In the genomic region with DNA sequence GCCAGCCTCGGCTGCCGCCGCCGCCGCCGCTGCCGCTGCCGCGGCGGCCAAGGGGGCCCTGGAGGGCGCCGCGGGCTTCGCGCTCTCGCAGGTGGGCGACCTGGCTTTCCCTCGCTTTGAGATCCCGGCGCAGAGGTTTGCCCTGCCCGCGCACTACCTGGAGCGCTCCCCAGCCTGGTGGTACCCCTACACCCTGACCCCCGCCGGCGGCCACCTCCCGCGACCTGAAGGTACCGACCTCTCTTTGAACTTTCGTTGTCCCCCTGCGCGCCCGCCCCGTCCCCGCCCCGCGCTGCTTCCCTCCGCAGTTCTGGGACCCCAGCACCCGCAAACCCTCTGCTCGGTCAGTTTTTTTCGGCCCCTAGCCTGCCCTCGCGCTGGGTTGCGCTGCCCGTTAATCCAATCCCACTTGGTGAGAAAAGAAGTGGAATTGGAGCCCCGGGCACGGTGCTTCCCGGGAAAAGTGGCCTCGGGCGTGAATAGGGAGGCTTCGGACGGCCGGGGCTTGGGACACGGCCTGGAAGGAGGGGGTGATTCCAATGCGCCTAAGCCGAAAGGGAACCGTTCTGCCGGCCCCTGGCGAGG, we compare ENCODE assay signal across 11 cellular contexts. TPM values are rescaled to one million over a fixed set of nuclear protein-coding genes. Genes with fewer than 3 reads are reported as not detected.
A peak's percentile ranks its signal among the peaks of the same experiment; 100 is the strongest.
DNase-seq lines count a peak whose midpoint lies in the region; ATAC-seq, FAIRE-seq and TF ChIP-seq lines count a peak whose summit lies in the region.
"Had no signal": no experiment of that assay in that cellular context is flagged by ENCODE, and none has a peak within 500 bp of the region (broad histone marks: within the 10 kb centered on the region; RNA-seq: fewer than 3 reads in every experiment).

No MANE protein-coding gene starts in this region.

- H3K79me2 ChIP-seq in GM23338 (replicated peaks; ENCODE audit: insufficient read depth) (no peaks in the 10 kb centered on the region), K562 (ENCODE audit: control insufficient read depth, insufficient read depth, low read length) (peaks cover 57% of the 10 kb centered on the region), osteoblast (ENCODE audit: insufficient read depth, low read length) (no peaks in the 10 kb centered on the region)

- H3K27ac Mint-ChIP-seq in CD4-positive, alpha-beta memory T cell = peak overlapping the region in 1 of 7 donors; percentile 77
- H3K27ac Mint-ChIP-seq in GM23338 = no peak overlapping the region
- H3K27ac Mint-ChIP-seq in endothelial cell (ENCODE audit: unreplicated experiment) = no peak overlapping the region

- H3K36me3 Mint-ChIP-seq in CD4-positive, alpha-beta memory T cell = peaks cover 0 to 3% of the 10 kb centered on the region in 2 donors
- H3K36me3 Mint-ChIP-seq in GM23338 (ENCODE audit: low read depth) (no peaks in the 10 kb centered on the region; the same call in 2 of the 3 replicates), endothelial cell (ENCODE audit: low read depth, unreplicated experiment) (no peaks in the 10 kb centered on the region)

- BruUV-seq in K562 (replicated peaks; lab: Mats Ljungman, UMichigan) = no TSS peak

- CTCF ChIA-PET in CD4-positive, alpha-beta memory T cell (lab: Charles Lee; ENCODE audit: partially characterized antibody) = no interaction called here
- CTCF ChIA-PET in K562 (lab: Yijun Ruan, JAX; ENCODE audit: low intra/inter-chr PET ratio) = no interaction called here

- TF ChIP-seq EP300 in K562 (IDR thresholded peaks at IDR 0.05; ENCODE audit: low read length) = no peak

- H2AFZ ChIP-seq in GM23338 = peak overlapping the region; percentile 80; the same call in 1 of the 2 replicates
- no peak overlapping the region for H2AFZ ChIP-seq in K562 (ENCODE audit: low read depth, low read length)
- H2AFZ ChIP-seq in osteoblast (ENCODE audit: low read length) = no peak overlapping the region

- peak overlapping the region in 1 of 2 donors; percentile 45 for H3K4me3 ChIP-seq in CD4-positive, alpha-beta memory T cell (ENCODE audit: low read length in 2 of 2)
- peak overlapping the region; percentile 57 for H3K4me3 ChIP-seq in GM23338
- peak overlapping the region; percentile 73 for H3K4me3 ChIP-seq in K562
- no peak overlapping the region for H3K4me3 ChIP-seq in osteoblast (ENCODE audit: insufficient read depth, low read length)

- H3K27me3 ChIP-seq in CD4-positive, alpha-beta memory T cell (ENCODE audit: insufficient read depth, low read length) = peaks cover 67% of the 10 kb centered on the region
- H3K27me3 ChIP-seq in GM23338 (ENCODE audit: insufficient read depth) (peaks cover 100% of the 10 kb centered on the region), K562 (ENCODE audit: control insufficient read depth in 2 of 2, insufficient read depth in 2 of 2, low read length in 2 of 2) (0 out of 5 replicates have a peak, but pooled peaks cover 0 to 10% of the 10 kb centered on the region in 2 experiments), osteoblast (ENCODE audit: insufficient read depth, low read length) (peaks cover 99% of the 10 kb centered on the region)

- H3K27ac ChIP-seq in CD4-positive, alpha-beta memory T cell (ENCODE audit: low read depth, low read length) = no peak overlapping the region
- H3K27ac ChIP-seq in GM23338 (ENCODE audit: low read depth) (no peak overlapping the region), K562 (ENCODE audit: extremely low read depth, low read depth, low read length) (peak overlapping the region; percentile 99), osteoblast (ENCODE audit: low read depth, low read length) (no peak overlapping the region)

- peak in 1 of 5 donors; percentile 37 for DNase-seq in CD4-positive, alpha-beta memory T cell
- DNase-seq in GM23338 (ENCODE audit: low spot score) (peak; percentile 22), K562 (ENCODE audit: extremely low read depth in 1 of 4, low spot score in 3 of 4) (peak in 3 of 4 experiments; percentile 34 to 42 (median 35)), osteoblast (ENCODE audit: insufficient read length, low spot score, missing footprints) (peak; percentile 87), pons (ENCODE audit: low spot score) (no peak), NCI-H226 (no peak), endothelial cell (ENCODE audit: low spot score) (no peak)
- DNase-seq: cerebellar nuclear complex had no signal

- no peak for TF ChIP-seq RAD21 in K562 (CRISPR knock-in tag; conservative IDR thresholded peaks at IDR 0.05 in 1 of 2, IDR thresholded peaks at IDR 0.05 in 1 of 2)

- in situ Hi-C loops in K562 (cut with MboI) = no loop called here

- H3K9me3 ChIP-seq in CD4-positive, alpha-beta memory T cell (ENCODE audit: control insufficient read depth in 1 of 2, low read length in 2 of 2) = no peaks in the 10 kb centered on the region
- H3K9me3 ChIP-seq in K562 (replicated peaks; ENCODE audit: control insufficient read depth, insufficient read depth, low read depth, low read length) (no peaks in the 10 kb centered on the region; the same call in 1 of the 2 replicates), osteoblast (ENCODE audit: low read depth, low read length) (no peaks in the 10 kb centered on the region)

- intact Hi-C loops in CD4-positive, alpha-beta memory T cell (cut with micrococcal nuclease) = loop anchor here (2.0 to 10.0 kb wide), 2 partner anchors 18 to 572 kb away; a partner anchor contains a TSS
- intact Hi-C loops in K562 (cut with micrococcal nuclease) = no loop called here

- H3K4me2 ChIP-seq in GM23338 (peak overlapping the region; percentile 87), K562 (ENCODE audit: insufficient read depth, low read length) (peak overlapping the region; percentile 74), osteoblast (ENCODE audit: insufficient read depth, low read length) (no peak overlapping the region)

- H4K20me1 ChIP-seq in GM23338 (replicated peaks; ENCODE audit: insufficient read depth) (peaks cover 5% of the 10 kb centered on the region), K562 (replicated peaks; ENCODE audit: control insufficient read depth, insufficient read depth, low read length) (peaks cover 7% of the 10 kb centered on the region; the same call in 1 of the 2 replicates), osteoblast (ENCODE audit: insufficient read depth, low read length) (peaks cover 9% of the 10 kb centered on the region)

- no peak for FAIRE-seq in K562 (lab: Jason Lieb, UNC)
- FAIRE-seq: G401.6 had no signal

- peak overlapping the region; percentile 90 to 98 for H3K9ac ChIP-seq in K562 (ENCODE audit: insufficient read depth in 1 of 2, low read depth in 2 of 2, low read length in 2 of 2)

- H3K36me3 ChIP-seq in CD4-positive, alpha-beta memory T cell (ENCODE audit: insufficient read depth, low read length) = no peaks in the 10 kb centered on the region
- H3K36me3 ChIP-seq in GM23338 (ENCODE audit: insufficient read depth) = no peaks in the 10 kb centered on the region
- H3K36me3 ChIP-seq in K562 (ENCODE audit: control insufficient read depth, insufficient read depth, low read length) = peaks cover 40% of the 10 kb centered on the region
- no peaks in the 10 kb centered on the region for H3K36me3 ChIP-seq in osteoblast (ENCODE audit: insufficient read depth, low read length)

- peaks cover 28% of the 10 kb centered on the region; the same call in 1 of the 2 replicates for H3F3A ChIP-seq in GM23338 (replicated peaks; ENCODE audit: low read depth)

- peaks cover 0 to 14% (median 0%) of the 10 kb centered on the region in 8 donors for H3K9me3 Mint-ChIP-seq in CD4-positive, alpha-beta memory T cell
- H3K9me3 Mint-ChIP-seq in GM23338 (peaks cover 16% of the 10 kb centered on the region), endothelial cell (ENCODE audit: unreplicated experiment) (no peaks in the 10 kb centered on the region)

- H3K4me1 Mint-ChIP-seq in CD4-positive, alpha-beta memory T cell = peaks cover 23 to 78% (median 48%) of the 10 kb centered on the region in 4 donors
- H3K4me1 Mint-ChIP-seq in GM23338 (peaks cover 44% of the 10 kb centered on the region), endothelial cell (ENCODE audit: unreplicated experiment) (peaks cover 27% of the 10 kb centered on the region)

- H3K9me1 ChIP-seq in K562 (ENCODE audit: control insufficient read depth, insufficient read depth, low read length) = no peaks in the 10 kb centered on the region

- no peak for TF ChIP-seq POLR2A in K562 (conservative IDR thresholded peaks at IDR 0.05)

- peaks cover 58 to 68% of the 10 kb centered on the region in 2 donors for H3K27me3 Mint-ChIP-seq in CD4-positive, alpha-beta memory T cell
- H3K27me3 Mint-ChIP-seq in GM23338 (ENCODE audit: insufficient read depth, low read depth, poor library complexity) (peaks cover 94% of the 10 kb centered on the region), endothelial cell (ENCODE audit: unreplicated experiment) (peaks cover 30% of the 10 kb centered on the region)

- no peak for ATAC-seq in GM23338
- 0 out of 3 replicates have a peak, but pooled peaks have one; percentile 0 for ATAC-seq in K562
- ATAC-seq in HG03342 (IDR thresholded peaks at IDR 0.05; ENCODE audit: unreplicated experiment) = no peak

- H3K9me2 ChIP-seq in GM23338 (ENCODE audit: insufficient read depth) = no peaks in the 10 kb centered on the region

- 0% methylated on average over 14 of the region's 59 CpGs for WGBS in K562 (ENCODE audit: insufficient coverage, low coverage, missing lambda C conversion rate)

- POLR2A ChIA-PET in CD4-positive, alpha-beta memory T cell (lab: Charles Lee; ENCODE audit: partially characterized antibody) = no interaction called here
- POLR2A ChIA-PET in K562 (lab: Yijun Ruan, JAX) = interaction anchor here (1.0 kb wide), 1 partner anchor 10 kb away, joined by 3 read pairs; no protein-coding TSS in a partner anchor

- H3K4me3 Mint-ChIP-seq in CD4-positive, alpha-beta memory T cell = peak overlapping the region; percentile 63 to 92 (median 84)
- H3K4me3 Mint-ChIP-seq in GM23338 (peak overlapping the region; percentile 73), endothelial cell (ENCODE audit: unreplicated experiment) (no peak overlapping the region)

- TF ChIP-seq CTCF in GM23338 (conservative IDR thresholded peaks at IDR 0.05; ENCODE audit: low read depth in 2 of 2) (no peak), K562 (IDR thresholded peaks at IDR 0.05 in 2 of 3, conservative IDR thresholded peaks at IDR 0.05 in 1 of 3; ENCODE audit: insufficient read depth in 2 of 3, low read depth in 1 of 3, low read length in 3 of 3) (no peak), osteoblast (IDR thresholded peaks at IDR 0.05; ENCODE audit: extremely low read depth, low read depth, low read length) (no peak), endothelial cell (IDR thresholded peaks at IDR 0.05; ENCODE audit: unreplicated experiment) (no peak)

- H3K4me1 ChIP-seq in CD4-positive, alpha-beta memory T cell (ENCODE audit: insufficient read depth, low read length) = peaks cover 67% of the 10 kb centered on the region
- peaks cover 32% of the 10 kb centered on the region for H3K4me1 ChIP-seq in GM23338 (ENCODE audit: insufficient read depth)
- peaks cover 13 to 55% of the 10 kb centered on the region in 2 experiments for H3K4me1 ChIP-seq in K562 (replicated peaks in 1 of 2; ENCODE audit: control insufficient read depth in 2 of 2, insufficient read depth in 2 of 2, low read length in 2 of 2)
- H3K4me1 ChIP-seq in osteoblast (ENCODE audit: insufficient read depth, low read length) = peaks cover 6% of the 10 kb centered on the region

RNA-seq across cellular contexts. Expression of a gene that starts 0.5 kb away (rescaled TPM):
- total RNA-seq in CD4-positive, alpha-beta memory T cell = not detected
- polyA plus RNA-seq in CD4-positive, alpha-beta memory T cell = not detected
- total RNA-seq in GM23338 (2014; rRNA removed; shearing (Covaris generic)) = 0.23 and 0.35 TPM in 2 replicates
- polyA plus RNA-seq in GM23338 (2016; fragmentation: Nextera tagmentation; extraction: Ambion mirVana) (not detected in 2 replicates), K562 (2011; rRNA removed) (1.2 and 2.8 TPM in 2 replicates), K562 (2014; fragmentation: Illumina TruSeq; extraction: Trizol) (0.55 and 2.8 TPM in 2 replicates), K562 (2014; fragmentation: Nextera tagmentation; extraction: Ambion mirVana) (not detected), K562 (2014; rRNA removed) (20.5 and 24.5 TPM in 2 replicates)
- total RNA-seq in K562 (2011; cell fraction: chromatin; rRNA removed; ENCODE audit: low replicate concordance) = 2.2 and 9.0 TPM in 2 replicates
- 13.3 and 15.8 TPM in 2 replicates for total RNA-seq in K562 (2011; cell fraction: nucleolus; rRNA removed)
- 5.8 and 6.7 TPM in 2 replicates for total RNA-seq in K562 (2011; cell fraction: nucleoplasm; rRNA removed)
- total RNA-seq in K562 (2014; rRNA removed) (26.8 and 42.7 TPM in 2 replicates), K562 (2014; rRNA removed; fragmentation: Illumina TruSeq; extraction: Trizol) (0.41 and 0.58 TPM in 2 replicates), K562 (2015; rRNA removed; fragmentation: Illumina TruSeq; extraction: Trizol) (7.4 and 9.6 TPM in 2 replicates), K562 (2021) (43.2 and 43.5 TPM in 2 replicates), osteoblast (not detected in 2 replicates), endothelial cell (ENCODE audit: unreplicated experiment) (not detected)
- polyA plus RNA-seq in K562 (2011; cell fraction: cytosol; rRNA removed) = 4.1 and 13.3 TPM in 2 replicates
- polyA plus RNA-seq in K562 (2011; cell fraction: nucleus; rRNA removed) = 3.4 and 9.2 TPM in 2 replicates
- 7.9 and 14.4 TPM in 2 replicates for polyA plus RNA-seq in K562 (2012)
- 0.33 and 0.56 TPM in 2 replicates for polyA minus RNA-seq in K562 (2011; rRNA and poly(A)+ RNA removed)
- polyA minus RNA-seq in K562 (2011; cell fraction: cytosol; rRNA and poly(A)+ RNA removed) = 8.2 and 15.7 TPM in 2 replicates
- polyA minus RNA-seq in K562 (2011; cell fraction: nucleus; rRNA and poly(A)+ RNA removed) = 4.8 and 5.0 TPM in 2 replicates
- total RNA-seq: temporal lobe had no signal

RNA-seq across cellular contexts. Expression of a gene that starts 11.6 kb away (rescaled TPM):
- total RNA-seq in CD4-positive, alpha-beta memory T cell = not detected
- polyA plus RNA-seq in CD4-positive, alpha-beta memory T cell = not detected
- total RNA-seq in GM23338 (2014; rRNA removed; shearing (Covaris generic)) = 0.97 and 2.6 TPM in 2 replicates
- 3.1 and 3.4 TPM in 2 replicates for polyA plus RNA-seq in GM23338 (2016; fragmentation: Nextera tagmentation; extraction: Ambion mirVana)
- total RNA-seq in K562 (2011; cell fraction: chromatin; rRNA removed; ENCODE audit: low replicate concordance) = 0.42 TPM in 1 of 2 replicates, not detected in the other
- total RNA-seq in K562 (2011; cell fraction: nucleolus; rRNA removed) = 0.33 TPM in 1 of 2 replicates, not detected in the other
- total RNA-seq in K562 (2011; cell fraction: nucleoplasm; rRNA removed) = 0.38 TPM in 1 of 2 replicates, not detected in the other
- total RNA-seq in K562 (2014; rRNA removed) = 0.36 and 0.37 TPM in 2 replicates
- total RNA-seq in K562 (2014; rRNA removed; fragmentation: Illumina TruSeq; extraction: Trizol) = 0.07 and 0.13 TPM in 2 replicates
- 0.07 TPM in 1 of 2 replicates, not detected in the other for total RNA-seq in K562 (2015; rRNA removed; fragmentation: Illumina TruSeq; extraction: Trizol)
- total RNA-seq in K562 (2021) = 0.40 and 0.58 TPM in 2 replicates
- 0.08 TPM in 1 of 2 replicates, not detected in the other for polyA plus RNA-seq in K562 (2011; rRNA removed)
- polyA plus RNA-seq in K562 (2011; cell fraction: cytosol; rRNA removed) = 0.10 TPM in 1 of 2 replicates, not detected in the other
- polyA plus RNA-seq in K562 (2011; cell fraction: nucleus; rRNA removed) = 0.20 TPM in 1 of 2 replicates, not detected in the other
- 0.26 and 0.44 TPM in 2 replicates for polyA plus RNA-seq in K562 (2012)
- polyA plus RNA-seq in K562 (2014; fragmentation: Illumina TruSeq; extraction: Trizol) = 0.09 and 0.12 TPM in 2 replicates
- not detected for polyA plus RNA-seq in K562 (2014; fragmentation: Nextera tagmentation; extraction: Ambion mirVana)
- 0.05 and 0.37 TPM in 2 replicates for polyA plus RNA-seq in K562 (2014; rRNA removed)
- polyA minus RNA-seq in K562 (2011; rRNA and poly(A)+ RNA removed) = not detected in 2 replicates
- polyA minus RNA-seq in K562 (2011; cell fraction: cytosol; rRNA and poly(A)+ RNA removed) = not detected in 2 replicates
- not detected in 2 replicates for polyA minus RNA-seq in K562 (2011; cell fraction: nucleus; rRNA and poly(A)+ RNA removed)
- total RNA-seq in osteoblast = not detected in 2 replicates
- total RNA-seq in endothelial cell (ENCODE audit: unreplicated experiment) = not detected
- total RNA-seq: temporal lobe had no signal

RNA-seq across cellular contexts. Expression of a gene that starts 17.9 kb away (rescaled TPM):
- 100 to 1,000 TPM; 162 to 169 TPM for total RNA-seq in CD4-positive, alpha-beta memory T cell
- polyA plus RNA-seq in CD4-positive, alpha-beta memory T cell = 100 to 1,000 TPM; 226 to 371 TPM
- 272 and 361 TPM in 2 replicates for total RNA-seq in GM23338 (2014; rRNA removed; shearing (Covaris generic))
- polyA plus RNA-seq in GM23338 (2016; fragmentation: Nextera tagmentation; extraction: Ambion mirVana) (197 and 243 TPM in 2 replicates), K562 (2011; rRNA removed) (284 and 291 TPM in 2 replicates), K562 (2014; fragmentation: Illumina TruSeq; extraction: Trizol) (225 and 269 TPM in 2 replicates), K562 (2014; fragmentation: Nextera tagmentation; extraction: Ambion mirVana) (100 to 1,000 TPM; 597 to 761 TPM), K562 (2014; rRNA removed) (226 and 272 TPM in 2 replicates)
- 149 and 187 TPM in 2 replicates for total RNA-seq in K562 (2011; cell fraction: chromatin; rRNA removed; ENCODE audit: low replicate concordance)
- total RNA-seq in K562 (2011; cell fraction: nucleolus; rRNA removed) = 124 and 136 TPM in 2 replicates
- total RNA-seq in K562 (2011; cell fraction: nucleoplasm; rRNA removed) = 122 and 148 TPM in 2 replicates
- total RNA-seq in K562 (2014; rRNA removed) (167 and 343 TPM in 2 replicates), K562 (2014; rRNA removed; fragmentation: Illumina TruSeq; extraction: Trizol) (175 and 182 TPM in 2 replicates), K562 (2015; rRNA removed; fragmentation: Illumina TruSeq; extraction: Trizol) (176 TPM in 2 replicates), K562 (2021) (184 and 188 TPM in 2 replicates), osteoblast (107 and 109 TPM in 2 replicates), endothelial cell (ENCODE audit: unreplicated experiment) (107 TPM)
- 229 and 238 TPM in 2 replicates for polyA plus RNA-seq in K562 (2011; cell fraction: cytosol; rRNA removed)
- 508 and 513 TPM in 2 replicates for polyA plus RNA-seq in K562 (2011; cell fraction: nucleus; rRNA removed)
- 240 and 296 TPM in 2 replicates for polyA plus RNA-seq in K562 (2012)
- polyA minus RNA-seq in K562 (2011; rRNA and poly(A)+ RNA removed) = 277 and 350 TPM in 2 replicates
- 163 and 167 TPM in 2 replicates for polyA minus RNA-seq in K562 (2011; cell fraction: cytosol; rRNA and poly(A)+ RNA removed)
- 142 and 231 TPM in 2 replicates for polyA minus RNA-seq in K562 (2011; cell fraction: nucleus; rRNA and poly(A)+ RNA removed)

Comparison
In these comparisons a context has a peak if more than half of its experiments do, and no peak if none do; other contexts are left out.
1. DNase-seq: peak in GM23338 (single experiment), K562 (3 of 4) and osteoblast (single experiment); none in pons (single experiment), NCI-H226 (single experiment) and endothelial cell (single experiment).